ENCODE assay signal across 20 cellular contexts in the genomic region with DNA sequence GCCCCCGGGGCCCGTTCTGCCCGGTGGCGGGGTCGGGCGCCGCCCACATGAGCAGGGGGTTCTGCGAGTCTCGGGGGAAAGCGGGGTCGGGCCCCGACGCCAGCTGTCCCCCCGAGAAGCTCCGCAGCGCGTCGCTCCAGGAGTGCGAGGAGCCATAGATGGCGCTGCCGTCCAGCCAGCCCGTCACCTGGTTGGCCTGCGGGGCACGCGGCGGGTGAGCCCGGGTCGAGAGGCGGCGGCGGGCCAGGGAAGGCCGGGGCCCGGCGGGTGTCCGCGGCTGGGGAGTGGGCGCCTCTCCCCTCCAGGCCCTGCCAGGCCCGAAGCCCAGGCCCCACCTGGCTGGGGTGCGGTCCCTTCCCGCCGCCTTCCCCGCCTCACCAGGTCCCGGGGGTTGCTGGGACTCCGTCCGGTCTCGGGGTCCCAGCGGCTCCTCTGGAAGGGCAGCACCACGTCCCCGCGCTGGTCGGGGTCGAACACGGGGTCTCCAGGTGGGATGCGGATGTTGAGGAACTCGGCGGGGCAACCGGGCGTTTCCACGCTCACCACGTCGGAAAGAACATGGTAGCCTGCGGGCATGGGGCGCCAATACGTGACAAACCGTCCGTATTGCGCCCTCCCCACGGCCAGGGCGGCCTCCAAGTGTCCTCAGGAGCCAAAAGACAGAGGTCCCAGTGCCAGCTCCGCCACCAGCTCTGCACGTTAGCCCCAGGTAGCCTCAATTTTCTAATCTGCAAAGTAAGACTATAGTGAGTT. TPM values are rescaled to one million over a fixed set of nuclear protein-coding genes. Genes with fewer than 3 reads are reported as not detected.
DNase-seq lines count a peak whose midpoint lies in the region; ATAC-seq and TF ChIP-seq lines count a peak whose summit lies in the region.
"Had no signal": no experiment of that assay in that cellular context is flagged by ENCODE, and none has a peak within 500 bp of the region (broad histone marks: within the 10 kb centered on the region; RNA-seq: fewer than 3 reads in every experiment).

No MANE protein-coding gene starts in this region.

- H3K36me3 ChIP-seq in HUES64 (ENCODE audit: insufficient read depth, low read length) (no peaks in the 10 kb centered on the region), neural progenitor cell (no peaks in the 10 kb centered on the region)
- H3K36me3 ChIP-seq: SJCRH30, thyroid gland had no signal

- H4K20me1 ChIP-seq in neural progenitor cell (ENCODE audit: low read depth), result peaks cover 27% of the 10 kb centered on the region

- H3K4me1 Mint-ChIP-seq in endothelial cell (ENCODE audit: unreplicated experiment), result peaks cover 17% of the 10 kb centered on the region
- H3K4me1 Mint-ChIP-seq in neural progenitor cell, result peaks cover 16% of the 10 kb centered on the region
- H3K4me1 Mint-ChIP-seq in osteocyte (ENCODE audit: unreplicated experiment), result peaks cover 8% of the 10 kb centered on the region

- no peaks in the 10 kb centered on the region for H3K9me3 Mint-ChIP-seq in endothelial cell (ENCODE audit: unreplicated experiment)
- peaks cover 4% of the 10 kb centered on the region for H3K9me3 Mint-ChIP-seq in neural progenitor cell
- no peaks in the 10 kb centered on the region for H3K9me3 Mint-ChIP-seq in osteocyte (ENCODE audit: unreplicated experiment)

- H3K4me1 ChIP-seq in HUES64 (ENCODE audit: insufficient read depth, low read length) (peaks cover 17% of the 10 kb centered on the region; the same call in 1 of the 2 replicates), neural progenitor cell (no peaks in the 10 kb centered on the region)
- H3K4me1 ChIP-seq: SJCRH30 had no signal

- H3K4me3 Mint-ChIP-seq in endothelial cell (ENCODE audit: unreplicated experiment), result peak overlapping the region; percentile 42
- peak overlapping the region; percentile 59 for H3K4me3 Mint-ChIP-seq in neural progenitor cell
- no peak overlapping the region for H3K4me3 Mint-ChIP-seq in osteocyte (ENCODE audit: unreplicated experiment)

- H3K27me3 ChIP-seq in HUES64 (ENCODE audit: insufficient read depth, low read length) (peaks cover 76% of the 10 kb centered on the region), neural progenitor cell (peaks cover 91% of the 10 kb centered on the region)
- H3K27me3 ChIP-seq: SJCRH30, thyroid gland had no signal

- DNase-seq in NCI-H82 (lab: John Stamatoyannopoulos, UW) (peak; percentile 11), NCI-H82 treated with DMSO at 0.1 percent for 48 hours (lab: John Stamatoyannopoulos, UW; ENCODE audit: unreplicated experiment) (no peak), endothelial cell (ENCODE audit: low spot score) (no peak), neural progenitor cell (ENCODE audit: low spot score) (peak; percentile 35), osteocyte (ENCODE audit: extremely low spot score, unreplicated experiment) (no peak), NCI-H1417 treated with DMSO at 0.1 percent for 48 hours (lab: John Stamatoyannopoulos, UW) (no peak)
- DNase-seq: activated naive CD4-positive, alpha-beta T cell; effector CD4-positive, alpha-beta T cell; hypothalamus; left ventricle myocardium superior; NCI-H187 treated with DMSO at 0.1 percent for 48 hours; NCI-H446 treated with DMSO at 0.1 percent for 48 hours; SJCRH30 had no signal

- TF ChIP-seq CTCF in endothelial cell (IDR thresholded peaks at IDR 0.05; ENCODE audit: unreplicated experiment), result no peak
- TF ChIP-seq CTCF in neural progenitor cell (IDR thresholded peaks at IDR 0.05), result peak; percentile 12
- TF ChIP-seq CTCF in osteocyte (IDR thresholded peaks at IDR 0.05), result no peak

- H3F3A ChIP-seq in neural progenitor cell (ENCODE audit: low read depth), result no peaks in the 10 kb centered on the region

- H3K27me3 Mint-ChIP-seq in endothelial cell (ENCODE audit: unreplicated experiment), result peaks cover 48% of the 10 kb centered on the region
- peaks cover 74% of the 10 kb centered on the region for H3K27me3 Mint-ChIP-seq in neural progenitor cell (ENCODE audit: insufficient read depth, low read depth)
- H3K27me3 Mint-ChIP-seq in osteocyte (ENCODE audit: unreplicated experiment), result peaks cover 62% of the 10 kb centered on the region

- H2AFZ ChIP-seq in neural progenitor cell (replicated peaks), result no peak overlapping the region

- H3K4me3 ChIP-seq in HUES64 (ENCODE audit: low read length) (peak overlapping the region; percentile 45; the same call in 1 of the 2 replicates), neural progenitor cell (no peak overlapping the region)
- H3K4me3 ChIP-seq: SJCRH30 had no signal

- peak overlapping the region; percentile 65 for H3K4me2 ChIP-seq in neural progenitor cell

- H3K9me3 ChIP-seq in HUES64 (ENCODE audit: insufficient read depth, low read depth, low read length), result no peaks in the 10 kb centered on the region; the same call in 1 of the 2 replicates
- no peaks in the 10 kb centered on the region for H3K9me3 ChIP-seq in neural progenitor cell (ENCODE audit: low read depth)
- H3K9me3 ChIP-seq: SJCRH30, thyroid gland had no signal

- H3K27ac ChIP-seq in HUES64 (ENCODE audit: low read depth, low read length) (no peak overlapping the region), neural progenitor cell (no peak overlapping the region)
- H3K27ac ChIP-seq: 22Rv1, C4-2B, GM23248, SJCRH30 had no signal

- H3K27ac Mint-ChIP-seq in endothelial cell (ENCODE audit: unreplicated experiment) (no peak overlapping the region), neural progenitor cell (no peak overlapping the region), osteocyte (ENCODE audit: unreplicated experiment) (no peak overlapping the region)

- H3K9ac ChIP-seq in HUES64 (ENCODE audit: low read depth, low read length) (no peak overlapping the region), neural progenitor cell (no peak overlapping the region)
- H3K9ac ChIP-seq: GM23248 had no signal

- H3K36me3 Mint-ChIP-seq in endothelial cell (ENCODE audit: low read depth, unreplicated experiment) (peaks cover 3% of the 10 kb centered on the region), neural progenitor cell (no peaks in the 10 kb centered on the region), osteocyte (ENCODE audit: unreplicated experiment) (no peaks in the 10 kb centered on the region)

- H3K79me2 ChIP-seq in neural progenitor cell (ENCODE audit: low read depth), result no peaks in the 10 kb centered on the region

- 49% methylated on average over 69 of the region's 71 CpGs for WGBS in HUES64

- no peak for ATAC-seq in GM21529 (IDR thresholded peaks at IDR 0.05; ENCODE audit: unreplicated experiment)
- ATAC-seq: left ventricle myocardium superior had no signal

RNA-seq across cellular contexts. Expression of a gene that starts 2.4 kb away (rescaled TPM):
- 0.05 TPM for polyA plus RNA-seq in HUES64 (2013, experiment 1 of 2)
- polyA plus RNA-seq in HUES64 (2013, experiment 2 of 2), result not detected
- total RNA-seq in endothelial cell (ENCODE audit: unreplicated experiment), result 1.2 TPM
- not detected in 2 replicates for total RNA-seq in neural progenitor cell (ENCODE audit: low replicate concordance)
- 0.08 TPM in 1 of 2 replicates, not detected in the other for total RNA-seq in osteocyte
- total RNA-seq: GM23248, SJCRH30 had no signal

RNA-seq across cellular contexts. Expression of a gene that starts 2.6 kb away (rescaled TPM):
- not detected for polyA plus RNA-seq in HUES64 (2013, experiment 1 of 2)
- polyA plus RNA-seq in HUES64 (2013, experiment 2 of 2), result not detected
- total RNA-seq in endothelial cell (ENCODE audit: unreplicated experiment) (not detected), neural progenitor cell (ENCODE audit: low replicate concordance) (not detected in 2 replicates), osteocyte (not detected in 2 replicates)
- total RNA-seq: GM23248, HT-29, left ventricle myocardium superior, SJCRH30 had no signal
- polyA plus RNA-seq: GM23248 had no signal

RNA-seq across cellular contexts. Expression of a gene that starts 18.1 kb away (rescaled TPM):
- polyA plus RNA-seq in HUES64 (2013, experiment 1 of 2), result not detected
- not detected for polyA plus RNA-seq in HUES64 (2013, experiment 2 of 2)
- total RNA-seq in endothelial cell (ENCODE audit: unreplicated experiment) (1.9 TPM), neural progenitor cell (ENCODE audit: low replicate concordance) (not detected in 2 replicates), osteocyte (not detected in 2 replicates)

RNA-seq across cellular contexts. Expression of a gene that starts 18.2 kb away (rescaled TPM):
- 0.15 TPM for polyA plus RNA-seq in HUES64 (2013, experiment 1 of 2)
- 0.13 TPM for polyA plus RNA-seq in HUES64 (2013, experiment 2 of 2)
- not detected for total RNA-seq in endothelial cell (ENCODE audit: unreplicated experiment)
- 0.09 and 0.30 TPM in 2 replicates for total RNA-seq in neural progenitor cell (ENCODE audit: low replicate concordance)
- total RNA-seq in osteocyte, result not detected in 2 replicates
- total RNA-seq: SJCRH30 had no signal

Comparison
In these comparisons a context has a peak if more than half of its experiments do, and no peak if none do; other contexts are left out.
1. DNase-seq: peak in NCI-H82 (single experiment) and neural progenitor cell (single experiment); none in NCI-H82 treated with DMSO at 0.1 percent for 48 hours (single experiment), endothelial cell (single experiment), osteocyte (single experiment) and NCI-H1417 treated with DMSO at 0.1 percent for 48 hours (single experiment).